Comparison of ENCODE assay signal across 2 cellular contexts in the genomic region with DNA sequence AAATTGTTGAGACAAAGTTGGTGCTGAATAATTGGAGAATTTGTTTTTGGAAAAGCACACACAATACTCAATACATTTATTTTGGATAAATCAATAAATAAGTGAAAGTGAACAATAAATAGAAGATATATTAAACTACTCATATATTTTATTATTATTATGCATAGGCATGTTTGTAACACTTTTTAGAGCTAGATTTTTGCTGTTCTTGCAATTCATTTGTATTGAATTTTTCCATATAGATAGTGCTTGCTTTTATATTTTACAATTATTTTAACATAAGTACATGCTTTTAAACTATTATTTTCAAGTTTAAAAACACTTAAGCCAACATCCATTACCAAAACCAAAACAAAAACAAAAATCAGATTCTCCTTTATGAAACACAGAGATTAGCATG.
TF ChIP-seq lines count a peak whose summit lies in the region.

No MANE protein-coding gene starts in this region.

TF ChIP-seq in HepG2, 621 proteins besides CTCF, POLR2A, EP300 and RAD21:
- TF ChIP-seq ZNF703 (CRISPR knock-in tag; IDR thresholded peaks at IDR 0.05; ENCODE audit: borderline replicate concordance) (no peak), MAFK (conservative IDR thresholded peaks at IDR 0.05 in 1 of 2, IDR thresholded peaks at IDR 0.05 in 1 of 2; ENCODE audit: low read length in 2 of 2) (peak; percentile 29 to 54; a peak in 2 of 4 replicates)

TF ChIP-seq in K562, 482 proteins besides CTCF, POLR2A, EP300 and RAD21:
- no peak for TF ChIP-seq HDGF (IDR thresholded peaks at IDR 0.05)
- TF ChIP-seq, protein P1, sequence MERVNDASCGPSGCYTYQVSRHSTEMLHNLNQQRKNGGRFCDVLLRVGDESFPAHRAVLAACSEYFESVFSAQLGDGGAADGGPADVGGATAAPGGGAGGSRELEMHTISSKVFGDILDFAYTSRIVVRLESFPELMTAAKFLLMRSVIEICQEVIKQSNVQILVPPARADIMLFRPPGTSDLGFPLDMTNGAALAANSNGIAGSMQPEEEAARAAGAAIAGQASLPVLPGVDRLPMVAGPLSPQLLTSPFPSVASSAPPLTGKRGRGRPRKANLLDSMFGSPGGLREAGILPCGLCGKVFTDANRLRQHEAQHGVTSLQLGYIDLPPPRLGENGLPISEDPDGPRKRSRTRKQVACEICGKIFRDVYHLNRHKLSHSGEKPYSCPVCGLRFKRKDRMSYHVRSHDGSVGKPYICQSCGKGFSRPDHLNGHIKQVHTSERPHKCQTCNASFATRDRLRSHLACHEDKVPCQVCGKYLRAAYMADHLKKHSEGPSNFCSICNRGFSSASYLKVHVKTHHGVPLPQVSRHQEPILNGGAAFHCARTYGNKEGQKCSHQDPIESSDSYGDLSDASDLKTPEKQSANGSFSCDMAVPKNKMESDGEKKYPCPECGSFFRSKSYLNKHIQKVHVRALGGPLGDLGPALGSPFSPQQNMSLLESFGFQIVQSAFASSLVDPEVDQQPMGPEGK (CRISPR knock-in tag; IDR thresholded peaks at IDR 0.05; ENCODE audit: borderline replicate concordance): no peak
- TF ChIP-seq LARP7 (IDR thresholded peaks at IDR 0.05): no peak
- TF ChIP-seq ZNF717 (CRISPR knock-in tag; IDR thresholded peaks at IDR 0.05): no peak
- TF ChIP-seq TAL1 (IDR thresholded peaks at IDR 0.05): no peak
- TF ChIP-seq C11orf30 (IDR thresholded peaks at IDR 0.05; ENCODE audit: low read depth): peak; percentile 20; the same call in 1 of the 2 replicates
- peak; percentile 59; the same call in 1 of the 2 replicates for TF ChIP-seq ZNF316 (IDR thresholded peaks at IDR 0.05)
- TF ChIP-seq TAF7 (tag; IDR thresholded peaks at IDR 0.05): no peak
- TF ChIP-seq, protein P2, sequence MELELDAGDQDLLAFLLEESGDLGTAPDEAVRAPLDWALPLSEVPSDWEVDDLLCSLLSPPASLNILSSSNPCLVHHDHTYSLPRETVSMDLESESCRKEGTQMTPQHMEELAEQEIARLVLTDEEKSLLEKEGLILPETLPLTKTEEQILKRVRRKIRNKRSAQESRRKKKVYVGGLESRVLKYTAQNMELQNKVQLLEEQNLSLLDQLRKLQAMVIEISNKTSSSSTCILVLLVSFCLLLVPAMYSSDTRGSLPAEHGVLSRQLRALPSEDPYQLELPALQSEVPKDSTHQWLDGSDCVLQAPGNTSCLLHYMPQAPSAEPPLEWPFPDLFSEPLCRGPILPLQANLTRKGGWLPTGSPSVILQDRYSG (tag; conservative IDR thresholded peaks at IDR 0.05; ENCODE audit: low read depth): no peak
